32 cellular contexts compared by ENCODE assay signal in genomic region chr7:155825346-155825745, GRCh38. TPM values are rescaled to one million over a fixed set of nuclear protein-coding genes. Genes with fewer than 3 reads are reported as not detected.
"Had no signal": no experiment of that assay in that cellular context is flagged by ENCODE, and none has a peak within 500 bp of the region (broad histone marks: within the 10 kb centered on the region; RNA-seq: fewer than 3 reads in every experiment).

No MANE protein-coding gene starts in this region.

- H3K4me3 Mint-ChIP-seq: memory B cell; naive thymus-derived CD4-positive, alpha-beta T cell; nephron progenitor cell; neural progenitor cell; stimulated activated memory B cell treated with anti-CD40 and anti-IgM and Interleukin-4, amounts not matched to agents 10 μg/mL and 1 μg/mL and 100 μg/mL, for 72 hours; stimulated activated naive CD8-positive, alpha-beta T cell treated with anti-CD3 and anti-CD28 coated beads, Interleukin-15, amount 100 ng/mL, for 72 hours; type B pancreatic cell had no signal

- ATAC-seq: naive thymus-derived CD4-positive, alpha-beta T cell; right lobe of liver; stimulated activated memory B cell treated with anti-CD40 and anti-IgM and Interleukin-4, amounts not matched to agents 10 μg/mL and 1 μg/mL and 100 μg/mL, for 72 hours; stimulated activated naive CD8-positive, alpha-beta T cell treated with anti-CD3 and anti-CD28 coated beads, Interleukin-15, amount 100 ng/mL, for 72 hours had no signal

- H3K4me1 ChIP-seq: left ventricle myocardium inferior, neural progenitor cell, right atrium auricular region, right lobe of liver, tibial nerve, uterus had no signal

- H3K36me3 ChIP-seq: left ventricle myocardium inferior, neural progenitor cell, neutrophil, ovary, right atrium auricular region, right lobe of liver, tibial nerve, uterus had no signal

- H3K9me3 Mint-ChIP-seq: memory B cell; naive thymus-derived CD4-positive, alpha-beta T cell; nephron progenitor cell; neural progenitor cell; stimulated activated memory B cell treated with anti-CD40 and anti-IgM and Interleukin-4, amounts not matched to agents 10 μg/mL and 1 μg/mL and 100 μg/mL, for 72 hours; stimulated activated naive CD8-positive, alpha-beta T cell treated with anti-CD3 and anti-CD28 coated beads, Interleukin-15, amount 100 ng/mL, for 72 hours; type B pancreatic cell had no signal

- H3K4me3 ChIP-seq: left ventricle myocardium inferior, lung, mucosa of descending colon, neural progenitor cell, ovary, right atrium auricular region, right lobe of liver, smooth muscle cell, tibial nerve, uterus had no signal

- H3K27ac Mint-ChIP-seq: memory B cell; naive thymus-derived CD4-positive, alpha-beta T cell; nephron progenitor cell; neural progenitor cell; progenitor cell of endocrine pancreas; stimulated activated memory B cell treated with anti-CD40 and anti-IgM and Interleukin-4, amounts not matched to agents 10 μg/mL and 1 μg/mL and 100 μg/mL, for 72 hours; stimulated activated naive CD8-positive, alpha-beta T cell treated with anti-CD3 and anti-CD28 coated beads, Interleukin-15, amount 100 ng/mL, for 72 hours; type B pancreatic cell had no signal

- H3K36me3 Mint-ChIP-seq: memory B cell; naive thymus-derived CD4-positive, alpha-beta T cell; neural progenitor cell; stimulated activated memory B cell treated with anti-CD40 and anti-IgM and Interleukin-4, amounts not matched to agents 10 μg/mL and 1 μg/mL and 100 μg/mL, for 72 hours; type B pancreatic cell had no signal

- H3K27ac ChIP-seq: left ventricle myocardium inferior, neural progenitor cell, neutrophil, ovary, right atrium auricular region, right lobe of liver, tibial nerve, uterus had no signal

- H3K4me2 ChIP-seq: neural progenitor cell, smooth muscle cell had no signal

- H3K4me1 Mint-ChIP-seq: memory B cell; naive thymus-derived CD4-positive, alpha-beta T cell; neural progenitor cell; stimulated activated memory B cell treated with anti-CD40 and anti-IgM and Interleukin-4, amounts not matched to agents 10 μg/mL and 1 μg/mL and 100 μg/mL, for 72 hours; stimulated activated naive CD8-positive, alpha-beta T cell treated with anti-CD3 and anti-CD28 coated beads, Interleukin-15, amount 100 ng/mL, for 72 hours had no signal

- H3K27me3 ChIP-seq: neural progenitor cell, ovary, right atrium auricular region, right lobe of liver, uterus had no signal

- DNase-seq: hippocampal formation; kidney glomerular epithelial cell; left ventricle myocardium inferior; midbrain; mucosa of descending colon; naive thymus-derived CD4-positive, alpha-beta T cell; nephron progenitor cell; occipital lobe; ovary; stimulated activated CD4-positive, alpha-beta T cell treated with anti-CD3 and anti-CD28 coated beads, Interleukin-1b, Interleukin-23, amount 100 ng/mL, for 48 hours; stimulated activated CD4-positive, alpha-beta T cell treated with anti-CD3 and anti-CD28 coated beads, Interleukin-2, amount 100 ng/mL, for 48 hours; stimulated activated CD4-positive, alpha-beta T cell treated with anti-CD3 and anti-CD28 coated beads, Interleukin-4, amount 100 ng/mL, for 4 hours; stimulated activated CD8-positive, alpha-beta memory T cell treated with anti-CD3 and anti-CD28 coated beads, Interleukin-4, amount 100 ng/mL, for 48 hours; stimulated activated naive CD4-positive, alpha-beta T cell treated with Interleukin-2 at 50 U/mL for 16 hours; stimulated activated naive CD8-positive, alpha-beta T cell treated with anti-CD3 and anti-CD28 coated beads, Interleukin-15, amount 100 ng/mL, for 72 hours; substantia nigra; uterus had no signal

- H3K9ac ChIP-seq: neural progenitor cell had no signal

- H3K9me3 ChIP-seq: left ventricle myocardium inferior, mucosa of descending colon, neutrophil, ovary, right atrium auricular region, right lobe of liver, tibial nerve, uterus had no signal

- H2AFZ ChIP-seq: neural progenitor cell had no signal

RNA-seq across cellular contexts. Expression of gene SHH, which starts 13.1 kb away (rescaled TPM):
- total RNA-seq: left ventricle myocardium inferior; lower leg skin; mesenteric fat pad; naive thymus-derived CD4-positive, alpha-beta T cell; right atrium auricular region; skeletal muscle tissue; smooth muscle cell had no signal
- polyA plus RNA-seq: keratinocyte; naive thymus-derived CD4-positive, alpha-beta T cell; ovary; smooth muscle cell had no signal
